28 cellular contexts compared by ENCODE assay signal in the genomic region with DNA sequence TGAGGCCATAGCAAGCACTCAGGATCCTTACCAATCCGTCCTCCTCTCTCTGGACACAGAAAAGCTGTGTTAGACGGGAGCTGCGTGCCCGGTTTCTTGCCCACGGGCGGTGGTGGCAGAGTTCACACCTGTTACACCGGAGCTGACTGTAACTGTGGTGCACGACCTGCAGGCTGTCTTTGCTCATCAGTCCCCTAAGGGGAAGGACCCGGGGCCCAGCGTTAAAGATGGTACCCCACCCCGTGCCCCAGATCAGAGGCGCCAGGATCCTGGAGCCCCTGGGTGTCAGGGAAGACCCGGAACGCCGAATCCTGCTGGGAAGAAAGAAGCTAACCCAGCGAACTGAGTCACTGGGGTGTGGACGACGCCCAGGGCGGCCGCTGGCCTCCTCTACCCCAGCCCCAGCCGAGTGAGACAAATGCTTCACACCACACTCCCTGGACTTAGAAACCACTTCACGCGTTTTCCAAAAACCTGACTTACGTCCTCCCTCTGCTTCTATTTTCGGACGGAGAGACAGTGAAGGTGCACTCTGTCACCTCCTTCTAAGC.
"Had no signal": no experiment of that assay in that cellular context is flagged by ENCODE, and none has a peak within 500 bp of the region (broad histone marks: within the 10 kb centered on the region; RNA-seq: fewer than 3 reads in every experiment).

No MANE protein-coding gene starts in this region.

- H3K9me3 ChIP-seq: neutrophil, pancreas, psoas muscle, right lobe of liver, sigmoid colon, suprapubic skin, testis, tibial artery, transverse colon, upper lobe of right lung, uterus had no signal

- DNase-seq: naive thymus-derived CD4-positive, alpha-beta T cell; natural killer cell; nucleus accumbens; pancreas; psoas muscle; right cardiac atrium; right lobe of liver; sigmoid colon; small intestine; stimulated activated CD4-positive, alpha-beta T cell treated with anti-CD3 and anti-CD28 coated beads, Interleukin-15, amount 100 ng/mL, for 24 hours; stimulated activated CD4-positive, alpha-beta T cell treated with anti-CD3 and anti-CD28 coated beads, Interleukin-2, amount 100 ng/mL, for 24 hours; stimulated activated CD4-positive, alpha-beta T cell treated with anti-CD3 and anti-CD28 coated beads, Interleukin-2, amount 100 ng/mL, for 48 hours; stimulated activated CD4-positive, alpha-beta T cell treated with anti-CD3 and anti-CD28 coated beads, Interleukin-4, amount 100 ng/mL, for 24 hours; stimulated activated naive B cell treated with anti-CD40 and anti-IgM and Interleukin-4, amounts not matched to agents 10 μg/mL and 1 μg/mL and 100 μg/mL, for 72 hours; stimulated activated naive CD4-positive, alpha-beta T cell treated with Interleukin-2 at 50 U/mL for 16 hours; substantia nigra; testis; tibial artery; transverse colon; upper lobe of right lung; uterus had no signal

- ATAC-seq: naive thymus-derived CD4-positive, alpha-beta T cell; natural killer cell; pancreas; psoas muscle; right cardiac atrium; right lobe of liver; stimulated activated effector memory CD8-positive, alpha-beta T cell treated with anti-CD3 and anti-CD28 coated beads, Interleukin-12 subunit alpha, Interleukin-12 subunit beta, amount 100 ng/mL, for 72 hours; stimulated activated naive B cell treated with anti-CD40 and anti-IgM and Interleukin-4, amounts not matched to agents 10 μg/mL and 1 μg/mL and 100 μg/mL, for 72 hours; upper lobe of right lung had no signal

- H3K36me3 Mint-ChIP-seq: naive thymus-derived CD4-positive, alpha-beta T cell; natural killer cell; stimulated activated effector memory CD8-positive, alpha-beta T cell treated with anti-CD3 and anti-CD28 coated beads, Interleukin-12 subunit alpha, Interleukin-12 subunit beta, amount 100 ng/mL, for 72 hours; stimulated activated naive B cell treated with anti-CD40 and anti-IgM and Interleukin-4, amounts not matched to agents 10 μg/mL and 1 μg/mL and 100 μg/mL, for 72 hours; type B pancreatic cell had no signal

- H3K27me3 Mint-ChIP-seq: naive thymus-derived CD4-positive, alpha-beta T cell; stimulated activated naive B cell treated with anti-CD40 and anti-IgM and Interleukin-4, amounts not matched to agents 10 μg/mL and 1 μg/mL and 100 μg/mL, for 72 hours; stimulated activated naive CD8-positive, alpha-beta T cell treated with anti-CD3 and anti-CD28 coated beads, Interleukin-15, Interleukin-2, amounts not matched to agents 100 ng/mL and 50 ng/mL, for 24 hours; type B pancreatic cell had no signal

- H3K36me3 ChIP-seq: neutrophil, pancreas, right lobe of liver, sigmoid colon, suprapubic skin, tibial artery, transverse colon, upper lobe of right lung, uterus had no signal

- H3K4me3 ChIP-seq: pancreas, psoas muscle, right lobe of liver, sigmoid colon, suprapubic skin, testis, tibial artery, transverse colon, upper lobe of right lung, uterus had no signal

- H3K27ac Mint-ChIP-seq: natural killer cell; nephron; progenitor cell of endocrine pancreas; stimulated activated effector memory CD8-positive, alpha-beta T cell treated with anti-CD3 and anti-CD28 coated beads, Interleukin-12 subunit alpha, Interleukin-12 subunit beta, amount 100 ng/mL, for 72 hours; stimulated activated naive B cell treated with anti-CD40 and anti-IgM and Interleukin-4, amounts not matched to agents 10 μg/mL and 1 μg/mL and 100 μg/mL, for 72 hours; stimulated activated naive CD8-positive, alpha-beta T cell treated with anti-CD3 and anti-CD28 coated beads, Interleukin-15, Interleukin-2, amounts not matched to agents 100 ng/mL and 50 ng/mL, for 24 hours; type B pancreatic cell had no signal

- H3K27me3 ChIP-seq: neutrophil, pancreas, right lobe of liver, testis, tibial artery, transverse colon, upper lobe of right lung, uterus had no signal

- H3K4me1 ChIP-seq: pancreas, psoas muscle, right lobe of liver, sigmoid colon, suprapubic skin, testis, tibial artery, transverse colon, upper lobe of right lung, uterus had no signal

- H3K4me1 Mint-ChIP-seq: naive thymus-derived CD4-positive, alpha-beta T cell; natural killer cell; nephron; stimulated activated effector memory CD8-positive, alpha-beta T cell treated with anti-CD3 and anti-CD28 coated beads, Interleukin-12 subunit alpha, Interleukin-12 subunit beta, amount 100 ng/mL, for 72 hours; stimulated activated naive B cell treated with anti-CD40 and anti-IgM and Interleukin-4, amounts not matched to agents 10 μg/mL and 1 μg/mL and 100 μg/mL, for 72 hours had no signal

- H3K9me3 Mint-ChIP-seq: naive thymus-derived CD4-positive, alpha-beta T cell; natural killer cell; nephron; stimulated activated effector memory CD8-positive, alpha-beta T cell treated with anti-CD3 and anti-CD28 coated beads, Interleukin-12 subunit alpha, Interleukin-12 subunit beta, amount 100 ng/mL, for 72 hours; stimulated activated naive CD8-positive, alpha-beta T cell treated with anti-CD3 and anti-CD28 coated beads, Interleukin-15, Interleukin-2, amounts not matched to agents 100 ng/mL and 50 ng/mL, for 24 hours; type B pancreatic cell had no signal

- H3K27ac ChIP-seq: neutrophil, pancreas, psoas muscle, right lobe of liver, sigmoid colon, suprapubic skin, testis, tibial artery, transverse colon, upper lobe of right lung, uterus had no signal

- H3K4me3 Mint-ChIP-seq: naive thymus-derived CD4-positive, alpha-beta T cell; natural killer cell; nephron; stimulated activated effector memory CD8-positive, alpha-beta T cell treated with anti-CD3 and anti-CD28 coated beads, Interleukin-12 subunit alpha, Interleukin-12 subunit beta, amount 100 ng/mL, for 72 hours; stimulated activated naive B cell treated with anti-CD40 and anti-IgM and Interleukin-4, amounts not matched to agents 10 μg/mL and 1 μg/mL and 100 μg/mL, for 72 hours; stimulated activated naive CD8-positive, alpha-beta T cell treated with anti-CD3 and anti-CD28 coated beads, Interleukin-15, Interleukin-2, amounts not matched to agents 100 ng/mL and 50 ng/mL, for 24 hours; type B pancreatic cell had no signal
